ENCODE assay signal across 8 cellular contexts in genomic region chr15:90320062-90320884, GRCh38. TPM values are rescaled to one million over a fixed set of nuclear protein-coding genes. Genes with fewer than 3 reads are reported as not detected.
A peak's percentile ranks its signal among the peaks of the same experiment; 100 is the strongest.
DNase-seq lines count a peak whose midpoint lies in the region; ATAC-seq and TF ChIP-seq lines count a peak whose summit lies in the region.

No MANE protein-coding gene starts in this region.

- no peaks in the 10 kb centered on the region for H3K9me3 ChIP-seq in lower lobe of right lung

- DNase-seq in AG04449 (ENCODE audit: low read depth, low spot score) (peak; percentile 58), HPDE6-E6E7 (ENCODE audit: extremely low spot score) (peak; percentile 91), NCI-H82 (lab: John Stamatoyannopoulos, UW) (peak; percentile 94), lower lobe of right lung (peak; percentile 84)
- peak; percentile 51 to 52 for DNase-seq in activated CD4-positive, alpha-beta T cell treated with anti-CD3 and anti-CD28 coated beads, Interleukin-2, amount 50 U/mL, for 4 hours
- DNase-seq in effector CD4-positive, alpha-beta T cell: peak; percentile 58
- DNase-seq in stimulated activated CD4-positive, alpha-beta T cell treated with anti-CD3 and anti-CD28 coated beads, Interleukin-4, amount 100 ng/mL, for 48 hours (ENCODE audit: low read depth in 2 of 2): peak; percentile 38 to 40

- H3K4me3 ChIP-seq in AG04449 (ENCODE audit: low read depth, low read length) (0 out of 2 replicates have a peak overlapping the region, but pooled peaks have one; percentile 12), lower lobe of right lung (no peak overlapping the region)

- intact Hi-C loops in lower lobe of right lung (cut with DNase I): no loop called here

- POLR2A ChIA-PET in AG04449 (lab: Yijun Ruan, JAX): no interaction called here

- no peaks in the 10 kb centered on the region for H3K36me3 ChIP-seq in lower lobe of right lung

- ATAC-seq in GM18870 (IDR thresholded peaks at IDR 0.05; ENCODE audit: unreplicated experiment) (peak; percentile 48), lower lobe of right lung (peak; percentile 93 to 97)

- H3K27ac ChIP-seq in lower lobe of right lung: no peak overlapping the region

- no peaks in the 10 kb centered on the region for H3K27me3 ChIP-seq in lower lobe of right lung (ENCODE audit: low read depth)

- H3K4me1 ChIP-seq in lower lobe of right lung: peaks cover 16% of the 10 kb centered on the region

- TF ChIP-seq CTCF in AG04449 (IDR thresholded peaks at IDR 0.05; ENCODE audit: insufficient read depth, low read length, missing control alignments) (peak; percentile 98), lower lobe of right lung (IDR thresholded peaks at IDR 0.05) (peak; percentile 98)

- CTCF ChIA-PET in AG04449 (lab: Yijun Ruan, JAX): interaction anchor here (0.6 to 8.0 kb wide), 83 partner anchors 10 to 614 kb away, joined by 3 to 356 read pairs (median 5); partner anchors contain the start of genes FES, HDDC3, IQGAP1 and UNC45A

RNA-seq across cellular contexts. Expression of gene ZNF774, which starts 31.8 kb away (rescaled TPM):
- total RNA-seq in lower lobe of right lung: 5.5 TPM

RNA-seq across cellular contexts. Expression of gene NGRN, which starts 54.8 kb away (rescaled TPM):
- total RNA-seq in lower lobe of right lung: 73.4 TPM

Comparison
In these comparisons a context has a peak if more than half of its experiments do, and no peak if none do; other contexts are left out.
1. DNase-seq: peak in every context shown above with its lines; median percentile 94 in NCI-H82; 91 in HPDE6-E6E7; 84 in lower lobe of right lung; 58 in AG04449; 58 in effector CD4-positive, alpha-beta T cell; 52 in activated CD4-positive, alpha-beta T cell treated with anti-CD3 and anti-CD28 coated beads, Interleukin-2, amount 50 U/mL, for 4 hours; 39 in stimulated activated CD4-positive, alpha-beta T cell treated with anti-CD3 and anti-CD28 coated beads, Interleukin-4, amount 100 ng/mL, for 48 hours.